Comparison of ENCODE assay signal across 15 cellular contexts in the genomic region with DNA sequence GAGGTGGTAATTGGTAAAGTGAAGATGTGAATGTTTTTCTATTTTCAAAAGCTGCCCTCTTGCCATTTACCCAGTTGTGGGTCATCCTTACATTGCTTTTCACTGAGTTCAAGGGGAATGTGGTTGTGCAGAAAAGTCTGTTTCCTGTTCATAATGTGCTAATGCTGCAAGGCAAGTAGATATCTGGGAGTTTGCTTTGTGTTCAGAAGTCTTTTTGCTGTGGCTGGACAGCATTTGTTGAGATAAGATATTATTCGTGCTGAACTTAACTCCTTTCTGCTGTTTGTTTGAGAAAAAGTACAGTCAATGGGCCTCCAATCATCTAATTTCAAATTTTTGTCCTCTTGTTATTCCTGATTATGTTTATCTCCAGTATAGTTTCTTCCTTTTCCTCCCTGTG.
A peak's percentile ranks its signal among the peaks of the same experiment; 100 is the strongest.
DNase-seq lines count a peak whose midpoint lies in the region; FAIRE-seq and TF ChIP-seq lines count a peak whose summit lies in the region.
"Had no signal": no experiment of that assay in that cellular context is flagged by ENCODE, and none has a peak within 500 bp of the region (broad histone marks: within the 10 kb centered on the region; RNA-seq: fewer than 3 reads in every experiment).

No MANE protein-coding gene starts in this region.

- H3K36me3 ChIP-seq in skeletal muscle satellite cell (ENCODE audit: insufficient read depth, low read length), result peaks cover 20% of the 10 kb centered on the region
- H3K36me3 ChIP-seq: gastrocnemius medialis, SJCRH30 had no signal

- H3K27me3 ChIP-seq in skeletal muscle satellite cell (ENCODE audit: control insufficient read depth, insufficient read depth, low read length), result no peaks in the 10 kb centered on the region
- H3K27me3 ChIP-seq: gastrocnemius medialis, SJCRH30 had no signal

- H3K9me3 ChIP-seq in skeletal muscle satellite cell (replicated peaks; ENCODE audit: low read length), result no peaks in the 10 kb centered on the region
- H3K9me3 ChIP-seq: gastrocnemius medialis, SJCRH30 had no signal

- peak overlapping the region; percentile 74 for H3K9ac ChIP-seq in skeletal muscle satellite cell (ENCODE audit: low read depth, low read length)

- peak overlapping the region; percentile 42 for H3K4me2 ChIP-seq in skeletal muscle satellite cell (ENCODE audit: low read length)

- FAIRE-seq in GM19239 (lab: Jason Lieb, UNC), result no peak
- FAIRE-seq: kidney had no signal

- DNase-seq in Jurkat, Clone E6-1 (ENCODE audit: low read depth, low spot score), result peak; percentile 41
- DNase-seq in amniotic epithelial cell (ENCODE audit: low read depth), result peak; percentile 83
- peak; percentile 71 for DNase-seq in fibroblast of villous mesenchyme (ENCODE audit: low read depth)
- no peak for DNase-seq in GM19239 (ENCODE audit: insufficient read length, low spot score)
- DNase-seq in NCI-H1417 (lab: John Stamatoyannopoulos, UW), result no peak
- DNase-seq in COR-L47 (lab: John Stamatoyannopoulos, UW), result no peak
- DNase-seq in AG20443 (ENCODE audit: low spot score), result no peak
- DNase-seq: CD8-positive, alpha-beta T cell; gastrocnemius medialis; KG1; NCI-H187 treated with DMSO at 0.1 percent for 48 hours; SJCRH30 had no signal

- H3K4me1 ChIP-seq in skeletal muscle satellite cell (ENCODE audit: control insufficient read depth, insufficient read depth, low read length), result peaks cover 72% of the 10 kb centered on the region
- H3K4me1 ChIP-seq: SJCRH30 had no signal

- no peak overlapping the region for H3K4me3 ChIP-seq in Jurkat, Clone E6-1 (ENCODE audit: low read length)
- no peak overlapping the region for H3K4me3 ChIP-seq in fibroblast of villous mesenchyme (ENCODE audit: low read depth, low read length)
- no peak overlapping the region for H3K4me3 ChIP-seq in skeletal muscle satellite cell (ENCODE audit: low read length)
- H3K4me3 ChIP-seq: gastrocnemius medialis, SJCRH30, skin epidermis had no signal

- no peak for TF ChIP-seq CTCF in fibroblast of villous mesenchyme (IDR thresholded peaks at IDR 0.05; ENCODE audit: insufficient read depth, low read depth, low read length)

Comparison
In these comparisons a context has a peak if more than half of its experiments do, and no peak if none do; other contexts are left out.
1. DNase-seq: peak in Jurkat, Clone E6-1 (single experiment), amniotic epithelial cell (single experiment) and fibroblast of villous mesenchyme (single experiment); none in GM19239 (single experiment), NCI-H1417 (0 of 3), COR-L47 (single experiment) and AG20443 (single experiment).